In the genomic region with DNA sequence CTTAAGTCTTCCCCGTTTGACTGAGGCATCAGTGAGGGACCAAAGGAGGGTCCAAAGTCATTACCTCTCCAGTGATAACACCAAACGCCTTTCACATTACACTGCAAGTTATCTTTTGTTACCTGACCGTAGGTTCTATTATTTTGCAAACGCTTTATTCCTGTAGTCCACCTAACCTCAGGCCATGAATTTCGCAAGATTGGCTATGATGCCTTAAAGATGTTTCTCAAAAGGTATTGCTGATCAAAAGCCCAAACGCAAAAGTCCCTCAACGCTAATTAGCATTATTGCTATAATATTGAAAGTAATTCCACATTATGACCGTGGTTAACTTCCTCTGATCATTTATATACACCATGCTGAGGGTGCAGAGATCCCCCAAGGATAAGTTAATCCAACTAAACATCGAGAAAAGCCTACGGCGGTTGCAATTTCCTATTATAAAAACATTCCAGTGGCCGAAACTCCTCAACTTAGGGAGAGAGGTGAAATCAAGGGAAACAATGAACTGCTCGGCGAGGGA, we compare ENCODE assay signal across 8 cellular contexts. TPM values are rescaled to one million over a fixed set of nuclear protein-coding genes. Genes with fewer than 3 reads are reported as not detected.
DNase-seq lines count a peak whose midpoint lies in the region; ATAC-seq and TF ChIP-seq lines count a peak whose summit lies in the region.

No MANE protein-coding gene starts in this region.

- peak overlapping the region; percentile 90 to 99 (median 98) for H3K4me3 Mint-ChIP-seq in IgD-negative memory B cell

- no peaks in the 10 kb centered on the region for H3K27me3 ChIP-seq in brain microvascular endothelial cell (replicated peaks)
- no peaks in the 10 kb centered on the region for H3K27me3 ChIP-seq in mucosa of rectum (ENCODE audit: control insufficient read depth in 2 of 2, insufficient read depth in 2 of 2, low read length in 2 of 2)

- H3K4me3 ChIP-seq in brain microvascular endothelial cell (ENCODE audit: low read depth, low read length) (peak overlapping the region; percentile 81), mucosa of rectum (ENCODE audit: low read length in 2 of 2) (peak overlapping the region; percentile 83 to 88)

- no peaks in the 10 kb centered on the region for H3K9me3 ChIP-seq in mucosa of rectum (ENCODE audit: control insufficient read depth in 2 of 2, low read length in 2 of 2)

- H3K4me1 ChIP-seq in mucosa of rectum (ENCODE audit: control insufficient read depth in 2 of 2, insufficient read depth in 2 of 2, low read length in 2 of 2), result peaks cover 5 to 6% of the 10 kb centered on the region in 2 donors

- peak overlapping the region; percentile 27 to 68 for H3K9ac ChIP-seq in mucosa of rectum (ENCODE audit: low read depth in 1 of 2, low read length in 2 of 2)

- in situ Hi-C loops in brain microvascular endothelial cell (cut with HindIII; ENCODE audit: low pct_ligation_motif_present, low sequenced_read_pairs), result no loop called here

- POLR2A ChIA-PET in GM10248 (lab: Yijun Ruan, JAX), result no interaction called here

- DNase-seq in GM10248 (ENCODE audit: extremely low spot score) (peak; percentile 18), brain microvascular endothelial cell (no peak), activated gamma-delta T cell (lab: John Stamatoyannopoulos, UW) (no peak), hypothalamus (lab: John Stamatoyannopoulos, UW) (no peak)
- no peak for DNase-seq in stimulated activated CD4-positive, alpha-beta T cell treated with anti-CD3 and anti-CD28 coated beads, Interleukin-4, amount 100 ng/mL, for 24 hours

- H3K36me3 Mint-ChIP-seq in IgD-negative memory B cell, result peaks cover 1% of the 10 kb centered on the region

- CTCF ChIA-PET in GM10248 (lab: Yijun Ruan, JAX), result interaction anchor here (1.3 kb wide), 2 partner anchors 10 to 16 kb away, joined by 3 read pairs; no protein-coding TSS in a partner anchor

- no peak overlapping the region for H3K27ac Mint-ChIP-seq in IgD-negative memory B cell

- no peaks in the 10 kb centered on the region for H3K27me3 Mint-ChIP-seq in IgD-negative memory B cell

- peaks cover 10 to 16% (median 11%) of the 10 kb centered on the region in 3 donors for H3K4me1 Mint-ChIP-seq in IgD-negative memory B cell

- TF ChIP-seq CTCF in GM10248 (IDR thresholded peaks at IDR 0.05; ENCODE audit: control extremely low read depth, extremely low read depth, low read depth, missing control alignments) (no peak), brain microvascular endothelial cell (IDR thresholded peaks at IDR 0.05; ENCODE audit: low read depth, low read length, missing control alignments) (no peak)

- ATAC-seq in GM18511 (IDR thresholded peaks at IDR 0.05; ENCODE audit: unreplicated experiment), result no peak

- no peaks in the 10 kb centered on the region for H3K36me3 ChIP-seq in brain microvascular endothelial cell (replicated peaks)
- H3K36me3 ChIP-seq in mucosa of rectum (ENCODE audit: control insufficient read depth in 2 of 2, insufficient read depth in 2 of 2, low read length in 2 of 2), result no peaks in the 10 kb centered on the region

- H3K27ac ChIP-seq in brain microvascular endothelial cell (no peak overlapping the region), mucosa of rectum (ENCODE audit: low read depth in 2 of 2, low read length in 2 of 2) (no peak overlapping the region)

- no peaks in the 10 kb centered on the region for H3K9me3 Mint-ChIP-seq in IgD-negative memory B cell

RNA-seq across cellular contexts. Expression of gene DNA2, which starts 0.6 kb away (rescaled TPM):
- 0.23 TPM for polyA plus RNA-seq in IgD-negative memory B cell

RNA-seq across cellular contexts. Expression of gene SLC25A16, which starts 56.2 kb away (rescaled TPM):
- 4.6 TPM for polyA plus RNA-seq in IgD-negative memory B cell
